Comparison of ENCODE assay signal across 1 cellular context in genomic region chr13:110869805-110870706, GRCh38.
A peak's percentile ranks its signal among the peaks of the same experiment; 100 is the strongest.
TF ChIP-seq lines count a peak whose summit lies in the region.

No MANE protein-coding gene starts in this region.

TF ChIP-seq in H1, 55 proteins besides CTCF, POLR2A, EP300 and RAD21 (continued from another document):
- no peak for TF ChIP-seq CHD7 (IDR thresholded peaks at IDR 0.05; ENCODE audit: insufficient replicate concordance, low read length)
- no peak for TF ChIP-seq ASH2L (IDR thresholded peaks at IDR 0.05; ENCODE audit: low read length)
- TF ChIP-seq CREB1 (IDR thresholded peaks at IDR 0.05), result no peak
- no peak for TF ChIP-seq SP2 (IDR thresholded peaks at IDR 0.05; ENCODE audit: low read length)
- no peak for TF ChIP-seq CHD2 (IDR thresholded peaks at IDR 0.05; ENCODE audit: low read length)
- TF ChIP-seq E2F6 (IDR thresholded peaks at IDR 0.05), result peak; percentile 82
- no peak for TF ChIP-seq RFX5 (IDR thresholded peaks at IDR 0.05; ENCODE audit: borderline replicate concordance, low read depth, low read length)
